In genomic region chr3:172147113-172147818, GRCh38 we compare ENCODE assay signal across 28 cellular contexts.
DNase-seq lines count a peak whose midpoint lies in the region; ATAC-seq, FAIRE-seq and TF ChIP-seq lines count a peak whose summit lies in the region.
"Had no signal": no experiment of that assay in that cellular context is flagged by ENCODE, and none has a peak within 500 bp of the region (broad histone marks: within the 10 kb centered on the region; RNA-seq: fewer than 3 reads in every experiment).

No MANE protein-coding gene starts in this region.

- H3K4me1 ChIP-seq in A549 (peaks cover 77% of the 10 kb centered on the region), IMR-90 (ENCODE audit: control insufficient read depth, insufficient read depth, low read length) (peaks cover 9% of the 10 kb centered on the region), neutrophil (ENCODE audit: control insufficient read depth in 1 of 2, insufficient read depth in 1 of 2, low read depth in 1 of 2, low read length in 1 of 2) (peaks cover 69 to 75% of the 10 kb centered on the region in 2 experiments)

- DNase-seq in A549 (ENCODE audit: low read depth in 1 of 2, low spot score in 1 of 2) (no peak), IMR-90 (no peak), NCI-H2029 (lab: John Stamatoyannopoulos, UW) (no peak), activated gamma-delta T cell treated with Interleukin-2 at 50 U/mL for 16 hours (no peak), cerebellum (ENCODE audit: low spot score) (no peak)
- DNase-seq in effector memory CD8-positive, alpha-beta T cell, result no peak
- DNase-seq in activated naive CD8-positive, alpha-beta T cell treated with anti-CD3 and anti-CD28 coated beads for 36 hours, result no peak
- DNase-seq: activated CD4-positive, alpha-beta memory T cell treated with anti-CD3 and anti-CD28 coated beads, Interleukin-2, amount 10 ng/mL, durations not matched to agents 7 days and 5 days; activated CD4-positive, alpha-beta T cell treated with anti-CD3 and anti-CD28 coated beads for 1 hour; activated naive CD8-positive, alpha-beta T cell treated with anti-CD3 and anti-CD28 coated beads, Interleukin-2, amount 10 ng/mL, durations not matched to agents 7 days and 5 days; DMS153; head of caudate nucleus; mucosa of descending colon; NCI-H1105; NCI-H187 treated with DMSO at 0.1 percent for 48 hours; NCI-H526; RPMI8226; stimulated activated CD4-positive, alpha-beta T cell treated with anti-CD3 and anti-CD28 coated beads, Interleukin-15, amount 100 ng/mL, for 24 hours; stimulated activated naive CD8-positive, alpha-beta T cell treated with anti-CD3 and anti-CD28 coated beads, Interleukin-15, Interleukin-2, amounts not matched to agents 100 U/mL and 50 U/mL, for 24 hours; thyroid gland had no signal

- H3K27me3 ChIP-seq in IMR-90 (ENCODE audit: control insufficient read depth, insufficient read depth, low read length) (no peaks in the 10 kb centered on the region), neutrophil (no peaks in the 10 kb centered on the region)
- H3K27me3 ChIP-seq: thyroid gland had no signal

- no peak overlapping the region for H4K5ac ChIP-seq in IMR-90 (ENCODE audit: low read depth, low read length)

- 0 out of 2 replicates have a peak overlapping the region, but pooled peaks have one; percentile 23 for H3K14ac ChIP-seq in IMR-90 (replicated peaks; ENCODE audit: low read depth, low read length)

- WGBS in A549 (ENCODE audit: missing lambda C conversion rate), result 90% methylated on average over 8 of the region's 8 CpGs
- no CpG with 5 or more reads among the region's 8 CpGs for WGBS in IMR-90 (ENCODE audit: extremely low coverage in 2 of 2, insufficient read length in 1 of 2), 2 experiments

- no peak overlapping the region for H3K4me3 ChIP-seq in A549
- no peak overlapping the region for H3K4me3 ChIP-seq in IMR-90 (ENCODE audit: insufficient read depth, low read depth, low read length)
- no peak overlapping the region for H3K4me3 ChIP-seq in neutrophil (ENCODE audit: low read depth in 1 of 2, low read length in 1 of 2)
- H3K4me3 ChIP-seq: lung, mucosa of descending colon, SK-N-MC, thyroid gland had no signal

- no peak overlapping the region for H3K4ac ChIP-seq in IMR-90 (ENCODE audit: low read depth, low read length)

- no peak overlapping the region for H2BK120ac ChIP-seq in IMR-90 (ENCODE audit: low read depth, low read length)

- BruUV-seq in IMR-90 (replicated peaks; lab: Mats Ljungman, UMichigan), result no TSS peak

- POLR2A ChIA-PET in A549 (lab: Yijun Ruan, JAX) (no interaction called here), IMR-90 (lab: Charles Lee; ENCODE audit: unreplicated experiment) (interaction anchor here (0.6 kb wide), 1 partner anchor 251 kb away, joined by 7 read pairs; no protein-coding TSS in a partner anchor)

- H4K8ac ChIP-seq in IMR-90 (ENCODE audit: low read depth in 2 of 2, low read length in 2 of 2), result 0 out of 4 replicates have a peak overlapping the region, but pooled peaks of 1 of the 2 experiments have one; percentile 15

- intact Hi-C loops in IMR-90 (cut with micrococcal nuclease), result no loop called here

- H3K4me2 ChIP-seq in A549, result no peak overlapping the region
- H3K4me2 ChIP-seq in IMR-90 (ENCODE audit: low read depth, low read length), result no peak overlapping the region

- no peak overlapping the region for H2AK5ac ChIP-seq in IMR-90 (ENCODE audit: low read depth, low read length)

- H3K23ac ChIP-seq in IMR-90 (ENCODE audit: low read depth, low read length), result no peak overlapping the region

- FAIRE-seq in A549 (lab: Jason Lieb, UNC), result no peak

- TF ChIP-seq RAD21 in A549 (conservative IDR thresholded peaks at IDR 0.05 in 1 of 2, IDR thresholded peaks at IDR 0.05 in 1 of 2) (no peak), IMR-90 (IDR thresholded peaks at IDR 0.05; ENCODE audit: low read length) (no peak)

- TF ChIP-seq CTCF in A549 (IDR thresholded peaks at IDR 0.05) (no peak), IMR-90 (conservative IDR thresholded peaks at IDR 0.05; ENCODE audit: low read depth, low read length) (no peak), neutrophil (IDR thresholded peaks at IDR 0.05) (no peak)

- H4K91ac ChIP-seq in IMR-90 (ENCODE audit: insufficient read depth, low read depth, low read length), result no peak overlapping the region

- peaks cover 15% of the 10 kb centered on the region; the same call in 2 of the 3 replicates for H3K9me3 ChIP-seq in A549
- peaks cover 2% of the 10 kb centered on the region; the same call in 1 of the 2 replicates for H3K9me3 ChIP-seq in IMR-90 (ENCODE audit: control insufficient read depth, insufficient read depth, low read length)
- no peaks in the 10 kb centered on the region for H3K9me3 ChIP-seq in neutrophil
- H3K9me3 ChIP-seq: mucosa of descending colon, thyroid gland had no signal

- TF ChIP-seq EP300 in A549 (IDR thresholded peaks at IDR 0.05), result no peak

- no peak overlapping the region for H2AK9ac ChIP-seq in IMR-90 (replicated peaks; ENCODE audit: low read depth, low read length, poor library complexity)

- in situ Hi-C loops in IMR-90 (cut with MboI; ENCODE audit: low sequenced_read_pairs), result no loop called here

- TF ChIP-seq POLR2A in A549 (IDR thresholded peaks at IDR 0.05; ENCODE audit: low read length), result no peak
- no peak for TF ChIP-seq POLR2A in IMR-90 (IDR thresholded peaks at IDR 0.05; ENCODE audit: low read depth, low read length)

- H3K27me3 Mint-ChIP-seq in effector memory CD8-positive, alpha-beta T cell, result no peaks in the 10 kb centered on the region
- H3K27me3 Mint-ChIP-seq in activated naive CD8-positive, alpha-beta T cell treated with anti-CD3 and anti-CD28 coated beads for 36 hours, result no peaks in the 10 kb centered on the region
- H3K27me3 Mint-ChIP-seq: activated CD4-positive, alpha-beta memory T cell treated with anti-CD3 and anti-CD28 coated beads, Interleukin-2, amount 10 ng/mL, durations not matched to agents 7 days and 5 days; activated naive CD8-positive, alpha-beta T cell treated with anti-CD3 and anti-CD28 coated beads, Interleukin-2, amount 10 ng/mL, durations not matched to agents 7 days and 5 days had no signal

- ATAC-seq in A549 (no peak), IMR-90 (ENCODE audit: low read depth) (no peak)
- ATAC-seq in effector memory CD8-positive, alpha-beta T cell (replicated peaks), result no peak
- ATAC-seq: mucosa of descending colon; stimulated activated naive CD8-positive, alpha-beta T cell treated with anti-CD3 and anti-CD28 coated beads, Interleukin-15, Interleukin-2, amounts not matched to agents 100 U/mL and 50 U/mL, for 24 hours had no signal

- H3K27ac ChIP-seq in A549 (peak overlapping the region; percentile 18 to 77; a peak in 5 of 6 replicates), IMR-90 (ENCODE audit: insufficient read depth, low read length) (no peak overlapping the region), neutrophil (peak overlapping the region; percentile 49)
- H3K27ac ChIP-seq: SK-N-MC, thyroid gland had no signal

- no peak overlapping the region for H3K9ac ChIP-seq in IMR-90 (ENCODE audit: low read depth, low read length)

- H2BK20ac ChIP-seq in IMR-90 (ENCODE audit: low read depth, low read length), result no peak overlapping the region

- no peak overlapping the region for H2BK15ac ChIP-seq in IMR-90 (ENCODE audit: low read depth, low read length)

- CTCF ChIA-PET in A549 (lab: Yijun Ruan, JAX), result interaction anchor here (0.6 to 2.3 kb wide), 2 partner anchors 22 to 55 kb away, joined by 3 to 10 read pairs; no protein-coding TSS in a partner anchor
- CTCF ChIA-PET in IMR-90 (lab: Yijun Ruan, JAX), result interaction anchor here (0.6 kb wide), 1 partner anchor 205 kb away, joined by 3 read pairs; no protein-coding TSS in a partner anchor

- H2AFZ ChIP-seq in IMR-90 (replicated peaks; ENCODE audit: low read length, poor library complexity), result no peak overlapping the region

- peak overlapping the region; percentile 24 for H2BK5ac ChIP-seq in IMR-90 (ENCODE audit: low read depth, low read length, poor library complexity, severe bottlenecking)

- peak overlapping the region; percentile 5 to 77 for H3K27ac Mint-ChIP-seq in effector memory CD8-positive, alpha-beta T cell
- no peak overlapping the region for H3K27ac Mint-ChIP-seq in activated naive CD8-positive, alpha-beta T cell treated with anti-CD3 and anti-CD28 coated beads for 36 hours
- H3K27ac Mint-ChIP-seq: activated CD4-positive, alpha-beta memory T cell treated with anti-CD3 and anti-CD28 coated beads, Interleukin-2, amount 10 ng/mL, durations not matched to agents 7 days and 5 days; activated naive CD8-positive, alpha-beta T cell treated with anti-CD3 and anti-CD28 coated beads, Interleukin-2, amount 10 ng/mL, durations not matched to agents 7 days and 5 days; activated T-helper 2 cell treated with anti-CD3 and anti-CD28 coated beads, Interferon-gamma antibody, Interleukin-2, Interleukin-4, amounts not matched to agents 10 μg/mL and 5 μg/mL and 100 μg/mL, durations not matched to agents 14 hours and 24 hours and 36 hours; B cell; IgD-negative memory B cell; T-helper 1 cell treated with Interleukin-12 subunit alpha and Interleukin-12 subunit beta and Interleukin-4 antibody, amounts not matched to agents 30 μg/mL and 1 μg/mL, for 36 hours had no signal

- dilution Hi-C loops in IMR-90 (cut with HindIII; ENCODE audit: low sequenced_read_pairs, unreplicated experiment), result no loop called here

- H3K56ac ChIP-seq in IMR-90 (ENCODE audit: extremely low read depth, insufficient read depth, low read length), result no peak overlapping the region

- no peaks in the 10 kb centered on the region for H3K9me3 Mint-ChIP-seq in effector memory CD8-positive, alpha-beta T cell
- H3K9me3 Mint-ChIP-seq in activated naive CD8-positive, alpha-beta T cell treated with anti-CD3 and anti-CD28 coated beads for 36 hours, result no peaks in the 10 kb centered on the region
- H3K9me3 Mint-ChIP-seq: activated CD4-positive, alpha-beta memory T cell treated with anti-CD3 and anti-CD28 coated beads, Interleukin-2, amount 10 ng/mL, durations not matched to agents 7 days and 5 days; activated naive CD8-positive, alpha-beta T cell treated with anti-CD3 and anti-CD28 coated beads, Interleukin-2, amount 10 ng/mL, durations not matched to agents 7 days and 5 days; activated T-helper 2 cell treated with anti-CD3 and anti-CD28 coated beads, Interferon-gamma antibody, Interleukin-2, Interleukin-4, amounts not matched to agents 10 μg/mL and 5 μg/mL and 100 μg/mL, durations not matched to agents 14 hours and 24 hours and 36 hours; IgD-negative memory B cell; T-helper 1 cell treated with Interleukin-12 subunit alpha and Interleukin-12 subunit beta and Interleukin-4 antibody, amounts not matched to agents 30 μg/mL and 1 μg/mL, for 36 hours had no signal

- H3K79me1 ChIP-seq in IMR-90 (ENCODE audit: low read depth in 1 of 2, low read length in 2 of 2), result peaks cover 29 to 65% of the 10 kb centered on the region in 2 experiments

- H3K36me3 ChIP-seq in IMR-90 (ENCODE audit: control insufficient read depth, insufficient read depth, low read length) (peaks cover 7% of the 10 kb centered on the region), neutrophil (no peaks in the 10 kb centered on the region)
- H3K36me3 ChIP-seq: thyroid gland had no signal

- peaks cover 6% of the 10 kb centered on the region for H3K36me3 Mint-ChIP-seq in effector memory CD8-positive, alpha-beta T cell (ENCODE audit: insufficient read depth)
- H3K36me3 Mint-ChIP-seq in activated naive CD8-positive, alpha-beta T cell treated with anti-CD3 and anti-CD28 coated beads for 36 hours, result peaks cover 12% of the 10 kb centered on the region

- H3K4me1 Mint-ChIP-seq in effector memory CD8-positive, alpha-beta T cell (ENCODE audit: low read depth in 2 of 2), result peaks cover 23 to 41% of the 10 kb centered on the region in 2 donors
- H3K4me1 Mint-ChIP-seq in activated naive CD8-positive, alpha-beta T cell treated with anti-CD3 and anti-CD28 coated beads for 36 hours, result peaks cover 38% of the 10 kb centered on the region

- H3K9me1 ChIP-seq in IMR-90 (ENCODE audit: insufficient read depth, low read length), result peaks cover 11% of the 10 kb centered on the region

- H3K4me3 Mint-ChIP-seq in effector memory CD8-positive, alpha-beta T cell, result peak overlapping the region in 1 of 2 donors; percentile 1
- H3K4me3 Mint-ChIP-seq in activated naive CD8-positive, alpha-beta T cell treated with anti-CD3 and anti-CD28 coated beads for 36 hours, result no peak overlapping the region
- H3K4me3 Mint-ChIP-seq: activated CD4-positive, alpha-beta memory T cell treated with anti-CD3 and anti-CD28 coated beads, Interleukin-2, amount 10 ng/mL, durations not matched to agents 7 days and 5 days; activated naive CD8-positive, alpha-beta T cell treated with anti-CD3 and anti-CD28 coated beads, Interleukin-2, amount 10 ng/mL, durations not matched to agents 7 days and 5 days; B cell; neural crest cell; T-helper 1 cell treated with Interleukin-12 subunit alpha and Interleukin-12 subunit beta and Interleukin-4 antibody, amounts not matched to agents 30 μg/mL and 1 μg/mL, for 36 hours had no signal

- H3K18ac ChIP-seq in IMR-90 (ENCODE audit: low read depth, low read length), result no peak overlapping the region

- peaks cover 40% of the 10 kb centered on the region for H4K20me1 ChIP-seq in IMR-90 (ENCODE audit: insufficient read depth, low read length)
